ENCODE assay signal across 8 cellular contexts in the genomic region with DNA sequence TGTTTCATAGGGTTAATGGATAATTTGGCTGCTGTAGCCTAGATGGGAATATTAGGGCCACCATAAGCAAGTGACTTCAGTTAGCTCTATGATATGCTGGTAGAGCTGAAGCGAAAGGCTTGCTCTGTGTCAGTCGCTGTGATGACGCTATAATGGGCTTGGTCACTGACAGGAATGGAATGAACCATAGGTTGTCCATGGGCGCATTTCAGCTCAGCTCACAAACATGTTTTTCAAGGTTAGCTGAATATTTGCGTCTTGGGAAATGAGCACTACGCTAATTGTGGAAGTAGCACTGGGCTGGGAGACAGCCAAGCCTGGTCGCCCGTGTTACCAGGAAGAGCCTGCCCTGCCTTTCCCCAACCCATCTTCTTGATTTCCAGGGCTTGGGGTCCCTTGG. TPM values are rescaled to one million over a fixed set of nuclear protein-coding genes. Genes with fewer than 3 reads are reported as not detected.
"Had no signal": no experiment of that assay in that cellular context is flagged by ENCODE, and none has a peak within 500 bp of the region (broad histone marks: within the 10 kb centered on the region; RNA-seq: fewer than 3 reads in every experiment).

No MANE protein-coding gene starts in this region.

- FAIRE-seq: HTR-8/SVneo, K562 had no signal

- H2AFZ ChIP-seq: GM23248 had no signal

- H3K9ac ChIP-seq: GM23248 had no signal

- H3K4me3 ChIP-seq: GM23248, HAP-1, K562 had no signal

- H3K27ac ChIP-seq: GM23248 had no signal

- H3K9me3 ChIP-seq: HAP-1 had no signal

- DNase-seq: GM23248, GOT3, H7, HFFc6, IMR-90 had no signal

- H3K36me3 ChIP-seq: HAP-1 had no signal

RNA-seq across cellular contexts. Expression of a gene that starts 3.2 kb away (rescaled TPM):
- total RNA-seq: GM23248, H7, K562 had no signal
- polyA plus RNA-seq: GM23248 had no signal
